11 cellular contexts compared by ENCODE assay signal in genomic region chr6:158663465-158664167, GRCh38. TPM values are rescaled to one million over a fixed set of nuclear protein-coding genes. Genes with fewer than 3 reads are reported as not detected.
DNase-seq lines count a peak whose midpoint lies in the region; ATAC-seq, FAIRE-seq and TF ChIP-seq lines count a peak whose summit lies in the region.
"Had no signal": no experiment of that assay in that cellular context is flagged by ENCODE, and none has a peak within 500 bp of the region (broad histone marks: within the 10 kb centered on the region; RNA-seq: fewer than 3 reads in every experiment).

No MANE protein-coding gene starts in this region.

- H3K36me3 ChIP-seq in endocrine pancreas (ENCODE audit: control insufficient read depth, insufficient read depth, low read length) (no peaks in the 10 kb centered on the region), pancreas (no peaks in the 10 kb centered on the region), small intestine (ENCODE audit: control insufficient read depth in 2 of 2, insufficient read depth in 2 of 2, low read length in 2 of 2) (peaks cover 0 to 4% of the 10 kb centered on the region in 2 donors)

- no peak overlapping the region for H3K9ac ChIP-seq in endocrine pancreas (ENCODE audit: control insufficient read depth, insufficient read depth, low read length)

- peak; percentile 74 for DNase-seq in DMS53 treated with DMSO at 0.1 percent for 48 hours (lab: John Stamatoyannopoulos, UW; ENCODE audit: unreplicated experiment)
- peak; percentile 91 for DNase-seq in NCI-H345 (lab: John Stamatoyannopoulos, UW)
- DNase-seq in pancreas, result no peak
- no peak for DNase-seq in activated CD4-positive, CD25-positive, alpha-beta regulatory T cell treated with anti-CD3 and anti-CD28 coated beads, Interleukin-2, amount 50 U/mL, for 72 hours
- DNase-seq in small intestine, result no peak
- DNase-seq in activated CD4-positive, alpha-beta T cell treated with anti-CD3 and anti-CD28 coated beads for 48 hours, result no peak
- no peak for DNase-seq in hypothalamus (lab: John Stamatoyannopoulos, UW)
- DNase-seq: nucleus accumbens, substantia nigra had no signal

- H3K9me3 ChIP-seq in endocrine pancreas (ENCODE audit: control insufficient read depth, low read length) (no peaks in the 10 kb centered on the region), pancreas (no peaks in the 10 kb centered on the region), small intestine (ENCODE audit: control insufficient read depth, low read depth) (no peaks in the 10 kb centered on the region)

- no peaks in the 10 kb centered on the region for H3K4me1 ChIP-seq in endocrine pancreas (ENCODE audit: control insufficient read depth, insufficient read depth, low read length)
- H3K4me1 ChIP-seq in pancreas, result no peaks in the 10 kb centered on the region
- H3K4me1 ChIP-seq in small intestine (ENCODE audit: control insufficient read depth in 2 of 2, insufficient read depth in 1 of 2, low read depth in 1 of 2, low read length in 1 of 2), result no peaks in the 10 kb centered on the region

- FAIRE-seq in pancreas (lab: Jason Lieb, UNC), result no peak
- no peak for FAIRE-seq in small intestine (lab: Jason Lieb, UNC)
- FAIRE-seq: G401.6 had no signal

- H3K27ac ChIP-seq in pancreas (peak overlapping the region in 2 of 4 donors; percentile 11 to 24), small intestine (ENCODE audit: low read depth in 1 of 2, low read length in 1 of 2) (peak overlapping the region in 1 of 2 donors; percentile 48)

- TF ChIP-seq CTCF in pancreas (IDR thresholded peaks at IDR 0.05), result no peak

- 45% methylated on average over 18 of the region's 18 CpGs for WGBS in pancreas, 2 donors
- WGBS in small intestine, 3 donors, result 47 to 56% (median 52%) methylated on average over 18 of the region's 18 CpGs

- H3K4me3 ChIP-seq in endocrine pancreas (ENCODE audit: control insufficient read depth, insufficient read depth, low read length) (peak overlapping the region; percentile 2), pancreas (no peak overlapping the region), small intestine (ENCODE audit: low read depth in 1 of 2, low read length in 2 of 2) (no peak overlapping the region)

- H3K27me3 ChIP-seq in endocrine pancreas (ENCODE audit: control insufficient read depth, insufficient read depth, low read length), result no peaks in the 10 kb centered on the region
- no peaks in the 10 kb centered on the region for H3K27me3 ChIP-seq in pancreas
- no peaks in the 10 kb centered on the region for H3K27me3 ChIP-seq in small intestine (ENCODE audit: control insufficient read depth in 2 of 2, insufficient read depth in 2 of 2, low read length in 2 of 2)

- ATAC-seq in pancreas, result peak in 3 of 4 donors; percentile 59 to 65 (median 60)

- intact Hi-C loops in pancreas (cut with DNase I), result no loop called here

RNA-seq across cellular contexts. Expression of gene SYTL3, which starts 13.8 kb away (rescaled TPM):
- total RNA-seq in pancreas, result 1 to 10 TPM in 2 of 6 donors, under 1 TPM in 4; 0.28 to 1.9 (median 0.83) TPM
- polyA plus RNA-seq in pancreas (1 to 10 TPM in 1 of 2 donors, under 1 TPM in 1; 0.57 to 1.6 TPM), small intestine (1 to 10 TPM; 3.6 to 5.7 (median 5.1) TPM)

RNA-seq across cellular contexts. Expression of gene DYNLT1, which starts 19.1 kb away (rescaled TPM):
- total RNA-seq in pancreas, result 10 to 100 TPM; 19.0 to 51.3 (median 25.4) TPM
- polyA plus RNA-seq in pancreas, result 10 to 100 TPM; 60.3 to 80.9 TPM
- 100 to 1,000 TPM; 242 to 451 (median 373) TPM for polyA plus RNA-seq in small intestine

Comparison
In these comparisons a context has a peak if more than half of its experiments do, and no peak if none do; other contexts are left out.
1. DNase-seq: peak in DMS53 treated with DMSO at 0.1 percent for 48 hours (single experiment) and NCI-H345 (single experiment); none in pancreas (0 of 6), activated CD4-positive, CD25-positive, alpha-beta regulatory T cell treated with anti-CD3 and anti-CD28 coated beads, Interleukin-2, amount 50 U/mL, for 72 hours (single experiment), small intestine (single experiment), activated CD4-positive, alpha-beta T cell treated with anti-CD3 and anti-CD28 coated beads for 48 hours (single experiment) and hypothalamus (0 of 51).